In genomic region chr6:51855310-51856082, GRCh38 we compare ENCODE assay signal across 8 cellular contexts.
A peak's percentile ranks its signal among the peaks of the same experiment; 100 is the strongest.
DNase-seq lines count a peak whose midpoint lies in the region; ATAC-seq and TF ChIP-seq lines count a peak whose summit lies in the region.

No MANE protein-coding gene starts in this region.

- peaks cover 4% of the 10 kb centered on the region for H3K27me3 Mint-ChIP-seq in activated naive CD4-positive, alpha-beta T cell treated with anti-CD3 and anti-CD28 coated beads for 36 hours (ENCODE audit: low read depth)

- H3K4me3 Mint-ChIP-seq in activated naive CD4-positive, alpha-beta T cell treated with anti-CD3 and anti-CD28 coated beads for 36 hours = no peak overlapping the region

- ATAC-seq in GM21447 (IDR thresholded peaks at IDR 0.05; ENCODE audit: unreplicated experiment) (peak; percentile 60), HG03521 (IDR thresholded peaks at IDR 0.05; ENCODE audit: unreplicated experiment) (no peak)

- peak; percentile 77 for TF ChIP-seq CTCF in MM.1S (IDR thresholded peaks at IDR 0.05; ENCODE audit: low read length)

- no peaks in the 10 kb centered on the region for H3F3A ChIP-seq in MM.1S (ENCODE audit: insufficient read depth, low read length)

- H3K36me3 Mint-ChIP-seq in activated naive CD4-positive, alpha-beta T cell treated with anti-CD3 and anti-CD28 coated beads for 36 hours (ENCODE audit: low read depth) = no peaks in the 10 kb centered on the region

- no peaks in the 10 kb centered on the region for H3K27me3 ChIP-seq in MM.1S (replicated peaks; ENCODE audit: insufficient read depth, low read length)

- no peaks in the 10 kb centered on the region for H3K36me3 ChIP-seq in MM.1S (replicated peaks; ENCODE audit: insufficient read depth, low read length)

- H3K27ac ChIP-seq in MM.1S (ENCODE audit: low read length) = no peak overlapping the region

- H3K4me1 Mint-ChIP-seq in activated naive CD4-positive, alpha-beta T cell treated with anti-CD3 and anti-CD28 coated beads for 36 hours (ENCODE audit: low read depth) = no peaks in the 10 kb centered on the region

- H3K9me2 ChIP-seq in MM.1S (replicated peaks; ENCODE audit: insufficient read depth, low read length) = no peaks in the 10 kb centered on the region

- CTCF ChIA-PET in activated naive CD4-positive, alpha-beta T cell treated with anti-CD3 and anti-CD28 coated beads for 36 hours (lab: Charles Lee) = interaction anchor here (1.1 to 2.6 kb wide), 4 partner anchors 104 to 194 kb away, joined by 4 to 14 read pairs (median 4); no protein-coding TSS in a partner anchor

- H3K4me2 ChIP-seq in MM.1S (ENCODE audit: low read depth, low read length) = no peak overlapping the region

- no peak overlapping the region for H3K4me3 ChIP-seq in MM.1S (ENCODE audit: low read length)

- no peaks in the 10 kb centered on the region for H3K9me3 Mint-ChIP-seq in activated naive CD4-positive, alpha-beta T cell treated with anti-CD3 and anti-CD28 coated beads for 36 hours

- no peak overlapping the region for H2AFZ ChIP-seq in MM.1S (ENCODE audit: low read length)

- intact Hi-C loops in activated naive CD4-positive, alpha-beta T cell treated with anti-CD3 and anti-CD28 coated beads for 36 hours (cut with micrococcal nuclease) = loop anchor here (1.0 to 10.0 kb wide), 5 partner anchors 104 to 1039 kb away; no protein-coding TSS in a partner anchor

- H4K20me1 ChIP-seq in MM.1S (ENCODE audit: insufficient read depth, low read length) = no peaks in the 10 kb centered on the region

- H3K9me3 ChIP-seq in MM.1S (replicated peaks; ENCODE audit: insufficient read depth, low read length) = no peaks in the 10 kb centered on the region

- H3K79me2 ChIP-seq in MM.1S (ENCODE audit: low read length) = no peaks in the 10 kb centered on the region

- H3K27ac Mint-ChIP-seq in activated naive CD4-positive, alpha-beta T cell treated with anti-CD3 and anti-CD28 coated beads for 36 hours = no peak overlapping the region

- H3K9ac ChIP-seq in MM.1S (ENCODE audit: low read length) = no peak overlapping the region

- no peaks in the 10 kb centered on the region for H3K4me1 ChIP-seq in MM.1S (ENCODE audit: low read length)

- DNase-seq in activated naive CD4-positive, alpha-beta T cell treated with anti-CD3 and anti-CD28 coated beads for 36 hours = peak; percentile 27
- DNase-seq in activated naive CD4-positive, alpha-beta T cell treated with Interleukin-2 at 50 U/mL for 16 hours = no peak
- DNase-seq in MM.1S = peak; percentile 65
- peak; percentile 75 for DNase-seq in SK-N-DZ (ENCODE audit: low spot score)
- peak; percentile 44 for DNase-seq in fibroblast of gingiva (ENCODE audit: low read depth)
- peak; percentile 58 for DNase-seq in pons (ENCODE audit: low spot score)
